In the genomic region with DNA sequence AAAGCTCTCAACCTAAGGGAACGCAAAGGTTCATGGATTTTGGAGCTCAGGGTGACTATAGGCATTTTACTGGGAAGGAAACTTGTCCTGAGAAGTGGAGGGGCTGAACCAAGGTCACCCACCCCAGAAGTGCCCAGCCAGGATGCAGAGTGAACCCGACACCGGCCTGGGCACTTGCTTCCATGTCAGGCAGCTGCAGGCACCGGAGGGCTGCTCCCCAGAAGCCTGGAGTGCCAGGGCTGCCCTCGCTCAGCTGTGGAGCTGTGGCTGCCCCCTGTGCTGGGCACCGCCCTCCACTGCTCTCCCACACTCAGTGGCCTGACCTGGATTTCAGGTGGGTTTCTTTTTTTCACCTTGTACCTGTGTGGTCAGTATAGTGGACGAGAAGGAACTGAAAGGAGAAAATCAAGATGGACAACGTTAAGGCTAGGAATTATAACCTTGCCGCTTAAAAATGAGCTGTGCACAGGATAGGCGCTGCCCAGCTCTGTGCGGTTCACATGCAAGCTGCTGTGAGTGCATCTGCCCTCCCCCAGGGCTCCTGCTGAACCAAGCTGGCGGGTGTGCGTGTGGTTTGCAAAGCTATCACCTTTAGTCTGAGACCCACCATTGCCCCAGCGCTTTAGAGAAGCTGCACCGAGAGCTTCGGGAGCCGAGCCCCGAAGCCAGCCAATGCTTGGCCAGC, we compare ENCODE assay signal across 10 cellular contexts. TPM values are rescaled to one million over a fixed set of nuclear protein-coding genes. Genes with fewer than 3 reads are reported as not detected.
DNase-seq lines count a peak whose midpoint lies in the region; ATAC-seq, FAIRE-seq and TF ChIP-seq lines count a peak whose summit lies in the region.
"Had no signal": no experiment of that assay in that cellular context is flagged by ENCODE, and none has a peak within 500 bp of the region (broad histone marks: within the 10 kb centered on the region; RNA-seq: fewer than 3 reads in every experiment).

No MANE protein-coding gene starts in this region.

- H3K4me1 ChIP-seq in IMR-90 (ENCODE audit: control insufficient read depth, insufficient read depth, low read length) (peaks cover 18% of the 10 kb centered on the region), K562 (replicated peaks in 1 of 2; ENCODE audit: control insufficient read depth in 2 of 2, insufficient read depth in 2 of 2, low read length in 2 of 2) (peaks cover 28 to 51% of the 10 kb centered on the region in 2 experiments)
- H3K4me1 ChIP-seq in naive thymus-derived CD4-positive, alpha-beta T cell (ENCODE audit: control insufficient read depth in 2 of 2, insufficient read depth in 2 of 2, low read length in 2 of 2): peaks cover 18 to 25% of the 10 kb centered on the region in 2 donors

- H3K56ac ChIP-seq in IMR-90 (ENCODE audit: extremely low read depth, insufficient read depth, low read length): no peak overlapping the region

- peaks cover 62% of the 10 kb centered on the region for H3K79me2 ChIP-seq in K562 (ENCODE audit: control insufficient read depth, insufficient read depth, low read length)

- TF ChIP-seq EP300 in K562 (IDR thresholded peaks at IDR 0.05; ENCODE audit: low read length): no peak

- no peak overlapping the region for H2BK5ac ChIP-seq in IMR-90 (ENCODE audit: low read depth, low read length, poor library complexity, severe bottlenecking)

- H3K14ac ChIP-seq in IMR-90 (replicated peaks; ENCODE audit: low read depth, low read length): peak overlapping the region; percentile 63; the same call in 1 of the 2 replicates

- H3K36me3 ChIP-seq in IMR-90 (ENCODE audit: control insufficient read depth, insufficient read depth, low read length) (no peaks in the 10 kb centered on the region), K562 (ENCODE audit: control insufficient read depth, insufficient read depth, low read length) (peaks cover 6% of the 10 kb centered on the region; the same call in 1 of the 3 replicates)
- peaks cover 0 to 14% (median 0%) of the 10 kb centered on the region in 3 experiments for H3K36me3 ChIP-seq in naive thymus-derived CD4-positive, alpha-beta T cell (ENCODE audit: control insufficient read depth in 2 of 3, insufficient read depth in 3 of 3, low read length in 3 of 3)

- peak overlapping the region; percentile 97 for H3K4me3 ChIP-seq in AG10803 (ENCODE audit: low read length)
- H3K4me3 ChIP-seq in IMR-90 (ENCODE audit: insufficient read depth, low read depth, low read length): no peak overlapping the region
- peak overlapping the region; percentile 74; the same call in 1 of the 2 replicates for H3K4me3 ChIP-seq in K562
- no peak overlapping the region for H3K4me3 ChIP-seq in naive thymus-derived CD4-positive, alpha-beta T cell (ENCODE audit: low read length)

- peak overlapping the region; percentile 16; the same call in 1 of the 2 replicates for H3K9ac ChIP-seq in IMR-90 (ENCODE audit: low read depth, low read length)
- H3K9ac ChIP-seq in K562 (ENCODE audit: insufficient read depth in 1 of 2, low read depth in 2 of 2, low read length in 2 of 2): peak overlapping the region; percentile 63 to 71

- H4K8ac ChIP-seq in IMR-90 (ENCODE audit: low read depth in 2 of 2, low read length in 2 of 2): no peak overlapping the region

- H4K20me1 ChIP-seq in IMR-90 (ENCODE audit: insufficient read depth, low read length) (peaks cover 66% of the 10 kb centered on the region), K562 (replicated peaks; ENCODE audit: control insufficient read depth, insufficient read depth, low read length) (peaks cover 25% of the 10 kb centered on the region)

- CTCF ChIA-PET in IMR-90 (lab: Yijun Ruan, JAX) (interaction anchor here (0.6 kb wide), 1 partner anchor 201 kb away, joined by 3 read pairs; no protein-coding TSS in a partner anchor), K562 (lab: Yijun Ruan, JAX; ENCODE audit: low intra/inter-chr PET ratio) (no interaction called here)
- CTCF ChIA-PET in naive thymus-derived CD4-positive, alpha-beta T cell (lab: Charles Lee): interaction anchor here (0.5 to 2.9 kb wide), 2 partner anchors 74 to 1195 kb away, joined by 3 to 10 read pairs; a partner anchor contains a TSS

- dilution Hi-C loops in IMR-90 (cut with HindIII; ENCODE audit: low sequenced_read_pairs, unreplicated experiment): no loop called here

- FAIRE-seq in K562 (lab: Jason Lieb, UNC): no peak
- FAIRE-seq: H1, kidney had no signal

- no peak overlapping the region for H2BK15ac ChIP-seq in IMR-90 (ENCODE audit: low read depth, low read length)

- H4K5ac ChIP-seq in IMR-90 (ENCODE audit: low read depth, low read length): no peak overlapping the region

- peak overlapping the region; percentile 78; the same call in 1 of the 2 replicates for H3K23ac ChIP-seq in IMR-90 (ENCODE audit: low read depth, low read length)

- H3K4me3 Mint-ChIP-seq in naive thymus-derived CD4-positive, alpha-beta T cell: peak overlapping the region; percentile 86 to 100 (median 92)

- peak overlapping the region in 8 of 9 donors; percentile 56 to 99 (median 82) for H3K27ac Mint-ChIP-seq in naive thymus-derived CD4-positive, alpha-beta T cell

- TF ChIP-seq POLR2A in IMR-90 (IDR thresholded peaks at IDR 0.05; ENCODE audit: low read depth, low read length) (no peak), K562 (conservative IDR thresholded peaks at IDR 0.05) (no peak)

- peaks cover 0 to 2% (median 0%) of the 10 kb centered on the region in 5 donors for H3K36me3 Mint-ChIP-seq in naive thymus-derived CD4-positive, alpha-beta T cell

- TF ChIP-seq CTCF in AG10803 (conservative IDR thresholded peaks at IDR 0.05; ENCODE audit: low read length): no peak
- no peak for TF ChIP-seq CTCF in IMR-90 (conservative IDR thresholded peaks at IDR 0.05; ENCODE audit: low read depth, low read length)
- no peak for TF ChIP-seq CTCF in K562 (IDR thresholded peaks at IDR 0.05 in 2 of 3, conservative IDR thresholded peaks at IDR 0.05 in 1 of 3; ENCODE audit: insufficient read depth in 2 of 3, low read depth in 1 of 3, low read length in 3 of 3)

- H3K9me3 Mint-ChIP-seq in naive thymus-derived CD4-positive, alpha-beta T cell: peaks cover 0 to 5% (median 0%) of the 10 kb centered on the region in 11 donors

- H3K4ac ChIP-seq in IMR-90 (ENCODE audit: low read depth, low read length): no peak overlapping the region

- no peaks in the 10 kb centered on the region for H3K9me3 ChIP-seq in IMR-90 (ENCODE audit: control insufficient read depth, insufficient read depth, low read length)
- H3K9me3 ChIP-seq in K562 (replicated peaks; ENCODE audit: control insufficient read depth, insufficient read depth, low read depth, low read length): no peaks in the 10 kb centered on the region
- H3K9me3 ChIP-seq in naive thymus-derived CD4-positive, alpha-beta T cell (ENCODE audit: control insufficient read depth in 2 of 3, low read length in 3 of 3): no peaks in the 10 kb centered on the region

- no peak for ATAC-seq in IMR-90 (ENCODE audit: low read depth)
- peak; percentile 1; the same call in 2 of the 3 replicates for ATAC-seq in K562
- ATAC-seq in naive thymus-derived CD4-positive, alpha-beta T cell: no peak

- POLR2A ChIA-PET in IMR-90 (lab: Charles Lee; ENCODE audit: unreplicated experiment) (interaction anchor here (1.0 kb wide), 1 partner anchor 38 kb away, joined by 5 read pairs; no protein-coding TSS in a partner anchor), K562 (lab: Yijun Ruan, JAX) (interaction anchor here (0.5 to 4.1 kb wide), 10 partner anchors 10 to 288 kb away, joined by 3 to 21 read pairs (median 3); a partner anchor contains a TSS)
- POLR2A ChIA-PET in naive thymus-derived CD4-positive, alpha-beta T cell (lab: Charles Lee): interaction anchor here (0.6 to 3.2 kb wide), 3 partner anchors 11 to 176 kb away, joined by 4 to 11 read pairs (median 5); a partner anchor contains a TSS

- H4K91ac ChIP-seq in IMR-90 (ENCODE audit: insufficient read depth, low read depth, low read length): no peak overlapping the region

- no peak overlapping the region for H2BK20ac ChIP-seq in IMR-90 (ENCODE audit: low read depth, low read length)

- H3K18ac ChIP-seq in IMR-90 (ENCODE audit: low read depth, low read length): no peak overlapping the region

- H3K9me1 ChIP-seq in IMR-90 (ENCODE audit: insufficient read depth, low read length) (peaks cover 27% of the 10 kb centered on the region; the same call in 1 of the 2 replicates), K562 (ENCODE audit: control insufficient read depth, insufficient read depth, low read length) (peaks cover 4% of the 10 kb centered on the region)

- H2AFZ ChIP-seq in IMR-90 (replicated peaks; ENCODE audit: low read length, poor library complexity): no peak overlapping the region
- peak overlapping the region; percentile 29 for H2AFZ ChIP-seq in K562 (ENCODE audit: low read depth, low read length)

- no peak overlapping the region for H2BK120ac ChIP-seq in IMR-90 (ENCODE audit: low read depth, low read length)

- H2AK5ac ChIP-seq in IMR-90 (ENCODE audit: low read depth, low read length): no peak overlapping the region; the same call in 1 of the 2 replicates

- no peaks in the 10 kb centered on the region for H3K27me3 ChIP-seq in IMR-90 (ENCODE audit: control insufficient read depth, insufficient read depth, low read length)
- no peaks in the 10 kb centered on the region for H3K27me3 ChIP-seq in K562 (ENCODE audit: control insufficient read depth in 2 of 2, insufficient read depth in 2 of 2, low read length in 2 of 2)
- H3K27me3 ChIP-seq in naive thymus-derived CD4-positive, alpha-beta T cell (ENCODE audit: control insufficient read depth in 2 of 2, insufficient read depth in 2 of 2, low read length in 2 of 2): no peaks in the 10 kb centered on the region

- H3K27ac ChIP-seq in IMR-90 (ENCODE audit: insufficient read depth, low read length): no peak overlapping the region
- peak overlapping the region; percentile 41; the same call in 2 of the 3 replicates for H3K27ac ChIP-seq in K562 (ENCODE audit: extremely low read depth, low read depth, low read length)
- H3K27ac ChIP-seq in naive thymus-derived CD4-positive, alpha-beta T cell (ENCODE audit: low read depth, low read length): peak overlapping the region; percentile 96

- H3K4me2 ChIP-seq in IMR-90 (ENCODE audit: low read depth, low read length) (peak overlapping the region; percentile 99), K562 (ENCODE audit: insufficient read depth, low read length) (peak overlapping the region; percentile 86)

- TF ChIP-seq RAD21 in IMR-90 (IDR thresholded peaks at IDR 0.05; ENCODE audit: low read length) (no peak), K562 (CRISPR knock-in tag; conservative IDR thresholded peaks at IDR 0.05 in 1 of 2, IDR thresholded peaks at IDR 0.05 in 1 of 2) (no peak)

- peak overlapping the region; percentile 25 for H2AK9ac ChIP-seq in IMR-90 (replicated peaks; ENCODE audit: low read depth, low read length, poor library complexity)

- H3K79me1 ChIP-seq in IMR-90 (ENCODE audit: low read depth in 1 of 2, low read length in 2 of 2): peaks cover 8 to 72% of the 10 kb centered on the region in 2 experiments; a peak in 3 of 4 replicates

- BruUV-seq in IMR-90 (replicated peaks; lab: Mats Ljungman, UMichigan) (no TSS peak), K562 (replicated peaks; lab: Mats Ljungman, UMichigan) (no TSS peak)

- 86% methylated on average over 7 of the region's 18 CpGs; no CpG with 5 or more reads in 1 of the 2 experiments for WGBS in IMR-90 (ENCODE audit: extremely low coverage in 2 of 2, insufficient read length in 1 of 2), 2 experiments
- 40% methylated on average over 18 of the region's 18 CpGs for WGBS in K562 (ENCODE audit: insufficient coverage, low coverage, missing lambda C conversion rate)

- intact Hi-C loops in IMR-90 (cut with micrococcal nuclease): loop anchor here (5.0 kb wide), 2 partner anchors 96 to 216 kb away; a partner anchor contains a TSS
- intact Hi-C loops in K562 (cut with micrococcal nuclease): no loop called here
- intact Hi-C loops in naive thymus-derived CD4-positive, alpha-beta T cell (cut with micrococcal nuclease): loop anchor here (5.0 to 10.0 kb wide), 5 partner anchors 119 to 366 kb away; a partner anchor contains a TSS

- H3K27me3 Mint-ChIP-seq in naive thymus-derived CD4-positive, alpha-beta T cell: no peaks in the 10 kb centered on the region

- in situ Hi-C loops in IMR-90 (cut with MboI; ENCODE audit: low sequenced_read_pairs) (no loop called here), K562 (cut with MboI) (no loop called here)

- H3K4me1 Mint-ChIP-seq in naive thymus-derived CD4-positive, alpha-beta T cell: peaks cover 5 to 53% (median 39%) of the 10 kb centered on the region in 7 donors

- DNase-seq in AG10803 (ENCODE audit: low read depth): no peak
- no peak for DNase-seq in IMR-90
- DNase-seq in K562 (ENCODE audit: extremely low read depth in 1 of 4, low spot score in 3 of 4): peak in 1 of 4 experiments; percentile 22
- no peak for DNase-seq in naive thymus-derived CD4-positive, alpha-beta T cell
- no peak for DNase-seq in NOMO-1 (lab: John Stamatoyannopoulos, UW; ENCODE audit: unreplicated experiment in 2 of 2)
- DNase-seq in NCI-H526 treated with DMSO at 0.1 percent for 48 hours (lab: John Stamatoyannopoulos, UW): no peak
- no peak for DNase-seq in NCI-H526 (lab: John Stamatoyannopoulos, UW)
- DNase-seq in NCI-H1092 (lab: John Stamatoyannopoulos, UW): no peak
- DNase-seq: kidney had no signal

RNA-seq across cellular contexts. Expression of a gene that starts 2.2 kb away (rescaled TPM):
- total RNA-seq in IMR-90 (2012; rRNA removed) (15.6 and 17.0 TPM in 2 replicates), K562 (2014; rRNA removed) (28.9 and 37.1 TPM in 2 replicates), K562 (2014; rRNA removed; fragmentation: Illumina TruSeq; extraction: Trizol) (4.6 and 7.1 TPM in 2 replicates), K562 (2015; rRNA removed; fragmentation: Illumina TruSeq; extraction: Trizol) (18.6 and 19.6 TPM in 2 replicates), K562 (2021) (43.7 and 54.8 TPM in 2 replicates)
- polyA plus RNA-seq in IMR-90 (2012; rRNA removed) (69.1 and 73.0 TPM in 2 replicates), K562 (2011; rRNA removed) (16.7 and 24.4 TPM in 2 replicates), K562 (2014; fragmentation: Illumina TruSeq; extraction: Trizol) (16.7 and 26.0 TPM in 2 replicates), K562 (2014; fragmentation: Nextera tagmentation; extraction: Ambion mirVana) (under 1 TPM; 0.17 to 0.21 TPM), K562 (2014; rRNA removed) (58.7 and 70.8 TPM in 2 replicates)
- 25.0 and 27.7 TPM in 2 replicates for polyA plus RNA-seq in IMR-90 (2012; cell fraction: cytosol; rRNA removed)
- 694 and 1,175 TPM in 2 replicates for polyA plus RNA-seq in IMR-90 (2012; cell fraction: nucleus; rRNA removed; ENCODE audit: low replicate concordance)
- total RNA-seq in K562 (2011; cell fraction: chromatin; rRNA removed; ENCODE audit: low replicate concordance): 161 and 386 TPM in 2 replicates
- 222 and 236 TPM in 2 replicates for total RNA-seq in K562 (2011; cell fraction: nucleolus; rRNA removed)
- 131 and 140 TPM in 2 replicates for total RNA-seq in K562 (2011; cell fraction: nucleoplasm; rRNA removed)
- polyA plus RNA-seq in K562 (2011; cell fraction: cytosol; rRNA removed): 10.9 and 17.7 TPM in 2 replicates
- polyA plus RNA-seq in K562 (2011; cell fraction: nucleus; rRNA removed): 204 and 313 TPM in 2 replicates
- 41.6 and 50.3 TPM in 2 replicates for polyA plus RNA-seq in K562 (2012)
- polyA minus RNA-seq in K562 (2011; rRNA and poly(A)+ RNA removed): 11.8 and 17.2 TPM in 2 replicates
- polyA minus RNA-seq in K562 (2011; cell fraction: cytosol; rRNA and poly(A)+ RNA removed): 7.3 and 8.9 TPM in 2 replicates
- 78.5 and 87.3 TPM in 2 replicates for polyA minus RNA-seq in K562 (2011; cell fraction: nucleus; rRNA and poly(A)+ RNA removed)
- 100 to 1,000 TPM; 112 to 299 (median 272) TPM for total RNA-seq in naive thymus-derived CD4-positive, alpha-beta T cell
- polyA plus RNA-seq in naive thymus-derived CD4-positive, alpha-beta T cell: 1 to 10 TPM; 1.7 to 3.2 TPM

RNA-seq across cellular contexts. Expression of a gene that starts 30.1 kb away (rescaled TPM):
- total RNA-seq in IMR-90 (2012; rRNA removed) (40.0 and 48.0 TPM in 2 replicates), K562 (2014; rRNA removed) (89.2 and 116 TPM in 2 replicates), K562 (2014; rRNA removed; fragmentation: Illumina TruSeq; extraction: Trizol) (83.5 and 92.6 TPM in 2 replicates), K562 (2015; rRNA removed; fragmentation: Illumina TruSeq; extraction: Trizol) (80.2 and 88.6 TPM in 2 replicates), K562 (2021) (121 and 133 TPM in 2 replicates)
- polyA plus RNA-seq in IMR-90 (2012; rRNA removed) (41.5 and 57.2 TPM in 2 replicates), K562 (2011; rRNA removed) (106 and 112 TPM in 2 replicates), K562 (2014; fragmentation: Illumina TruSeq; extraction: Trizol) (133 and 134 TPM in 2 replicates), K562 (2014; fragmentation: Nextera tagmentation; extraction: Ambion mirVana) (10 to 100 TPM; 25.5 TPM), K562 (2014; rRNA removed) (108 and 117 TPM in 2 replicates)
- 19.0 and 44.4 TPM in 2 replicates for polyA plus RNA-seq in IMR-90 (2012; cell fraction: cytosol; rRNA removed)
- 20.0 and 21.0 TPM in 2 replicates for polyA plus RNA-seq in IMR-90 (2012; cell fraction: nucleus; rRNA removed; ENCODE audit: low replicate concordance)
- 93.6 and 97.5 TPM in 2 replicates for total RNA-seq in K562 (2011; cell fraction: chromatin; rRNA removed; ENCODE audit: low replicate concordance)
- 70.0 and 73.9 TPM in 2 replicates for total RNA-seq in K562 (2011; cell fraction: nucleolus; rRNA removed)
- 92.1 and 109 TPM in 2 replicates for total RNA-seq in K562 (2011; cell fraction: nucleoplasm; rRNA removed)
- 57.8 and 66.9 TPM in 2 replicates for polyA plus RNA-seq in K562 (2011; cell fraction: cytosol; rRNA removed)
- polyA plus RNA-seq in K562 (2011; cell fraction: nucleus; rRNA removed): 68.5 and 76.2 TPM in 2 replicates
- polyA plus RNA-seq in K562 (2012): 74.8 and 115 TPM in 2 replicates
- 67.8 and 69.9 TPM in 2 replicates for polyA minus RNA-seq in K562 (2011; rRNA and poly(A)+ RNA removed)
- 42.4 and 45.0 TPM in 2 replicates for polyA minus RNA-seq in K562 (2011; cell fraction: cytosol; rRNA and poly(A)+ RNA removed)
- 19.5 and 31.4 TPM in 2 replicates for polyA minus RNA-seq in K562 (2011; cell fraction: nucleus; rRNA and poly(A)+ RNA removed)
- total RNA-seq in naive thymus-derived CD4-positive, alpha-beta T cell: 10 to 100 TPM; 12.6 to 67.2 (median 36.4) TPM
- 10 to 100 TPM; 13.0 to 17.5 TPM for polyA plus RNA-seq in naive thymus-derived CD4-positive, alpha-beta T cell

Comparison
In these comparisons a context has a peak if more than half of its experiments do, and no peak if none do; other contexts are left out.
1. H3K4me3 ChIP-seq: peak in AG10803 (single experiment) and K562 (single experiment); none in IMR-90 (single experiment) and naive thymus-derived CD4-positive, alpha-beta T cell (single experiment).